In the genomic region with DNA sequence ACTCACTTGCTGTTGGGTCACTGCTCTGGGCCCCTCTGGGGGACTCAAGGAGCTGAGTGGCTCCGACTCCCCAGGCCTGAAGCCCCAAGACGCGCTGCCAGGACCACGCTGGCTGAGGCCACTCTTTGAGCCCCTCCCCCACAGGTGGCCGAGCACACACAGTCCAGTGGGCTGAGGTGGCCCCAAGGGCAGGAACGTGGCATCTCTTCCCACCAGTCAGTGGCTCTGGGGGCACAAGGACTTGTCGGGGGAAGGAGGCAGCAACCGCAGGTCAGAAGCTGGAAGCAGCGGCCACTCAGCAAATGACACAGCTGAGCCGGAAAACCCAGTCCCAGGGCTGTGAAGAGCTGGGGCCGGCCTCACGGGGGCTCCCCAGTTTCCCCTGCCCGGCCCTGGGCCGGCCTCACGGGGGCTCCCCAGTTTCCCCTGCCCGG, we compare ENCODE assay signal across 8 cellular contexts. TPM values are rescaled to one million over a fixed set of nuclear protein-coding genes. Genes with fewer than 3 reads are reported as not detected.
DNase-seq lines count a peak whose midpoint lies in the region; ATAC-seq and FAIRE-seq lines count a peak whose summit lies in the region.

No MANE protein-coding gene starts in this region.

- H3K9me3 Mint-ChIP-seq in T-cell, result no peaks in the 10 kb centered on the region
- H3K9me3 Mint-ChIP-seq in stimulated activated naive CD8-positive, alpha-beta T cell treated with anti-CD3 and anti-CD28 coated beads, Interleukin-15, amount 100 ng/mL, for 72 hours, result no peaks in the 10 kb centered on the region

- H3K27me3 ChIP-seq in right cardiac atrium (ENCODE audit: control insufficient read depth, insufficient read depth), result no peaks in the 10 kb centered on the region

- DNase-seq in Daoy (ENCODE audit: low read depth) (peak; percentile 57), T-cell (peak in 2 of 34 experiments; percentile 4 to 17), right cardiac atrium (peak in 2 of 3 donors; percentile 68 to 73), frontal cortex (ENCODE audit: low spot score in 2 of 2) (no peak), NCI-H1694 treated with DMSO at 0.1 percent for 48 hours (lab: John Stamatoyannopoulos, UW) (no peak), AG08395 (ENCODE audit: low spot score) (no peak)
- DNase-seq in stimulated activated naive CD8-positive, alpha-beta T cell treated with anti-CD3 and anti-CD28 coated beads, Interleukin-15, amount 100 ng/mL, for 72 hours, result peak; percentile 21 to 39

- peak; percentile 39 for ATAC-seq in GM21576 (IDR thresholded peaks at IDR 0.05; ENCODE audit: unreplicated experiment)
- peak in 3 of 4 experiments; percentile 29 to 34 (median 30) for ATAC-seq in T-cell (replicated peaks in 1 of 4)
- ATAC-seq in right cardiac atrium, result peak; percentile 48 to 50
- ATAC-seq in stimulated activated naive CD8-positive, alpha-beta T cell treated with anti-CD3 and anti-CD28 coated beads, Interleukin-15, amount 100 ng/mL, for 72 hours, result peak; percentile 76

- no peaks in the 10 kb centered on the region for H3K27me3 Mint-ChIP-seq in T-cell
- H3K27me3 Mint-ChIP-seq in stimulated activated naive CD8-positive, alpha-beta T cell treated with anti-CD3 and anti-CD28 coated beads, Interleukin-15, amount 100 ng/mL, for 72 hours, result no peaks in the 10 kb centered on the region

- H3K4me1 Mint-ChIP-seq in T-cell, result peaks cover 5 to 17% (median 10%) of the 10 kb centered on the region in 3 donors
- peaks cover 13% of the 10 kb centered on the region for H3K4me1 Mint-ChIP-seq in stimulated activated naive CD8-positive, alpha-beta T cell treated with anti-CD3 and anti-CD28 coated beads, Interleukin-15, amount 100 ng/mL, for 72 hours

- POLR2A ChIA-PET in T-cell (lab: Charles Lee), result no interaction called here

- H3K4me1 ChIP-seq in right cardiac atrium (ENCODE audit: control insufficient read depth, insufficient read depth, low read length), result peaks cover 6% of the 10 kb centered on the region

- 39% methylated on average over 16 of the region's 16 CpGs for WGBS in right cardiac atrium

- H3K36me3 Mint-ChIP-seq in T-cell, result peaks cover 8% of the 10 kb centered on the region

- no peak overlapping the region for H3K27ac ChIP-seq in right cardiac atrium (ENCODE audit: low read length)

- H3K4me3 Mint-ChIP-seq in T-cell, result peak overlapping the region; percentile 13 to 66 (median 61)
- peak overlapping the region; percentile 73 to 74 for H3K4me3 Mint-ChIP-seq in stimulated activated naive CD8-positive, alpha-beta T cell treated with anti-CD3 and anti-CD28 coated beads, Interleukin-15, amount 100 ng/mL, for 72 hours

- H3K9me3 ChIP-seq in right cardiac atrium (ENCODE audit: control insufficient read depth, low read length), result no peaks in the 10 kb centered on the region

- H3K27ac Mint-ChIP-seq in T-cell, result no peak overlapping the region
- H3K27ac Mint-ChIP-seq in stimulated activated naive CD8-positive, alpha-beta T cell treated with anti-CD3 and anti-CD28 coated beads, Interleukin-15, amount 100 ng/mL, for 72 hours, result no peak overlapping the region

- peak overlapping the region; percentile 19 for H3K4me3 ChIP-seq in right cardiac atrium (ENCODE audit: low read length)

- FAIRE-seq in frontal cortex (lab: Jason Lieb, UNC), result no peak

- intact Hi-C loops in right cardiac atrium (cut with DNase I), result no loop called here

- CTCF ChIA-PET in T-cell (lab: Charles Lee), result interaction anchor here (0.7 to 1.2 kb wide), 2 partner anchors 17 to 258 kb away, joined by 3 to 5 read pairs; no protein-coding TSS in a partner anchor

RNA-seq across cellular contexts. Expression of gene GRIFIN, which starts 24.1 kb away (rescaled TPM):
- total RNA-seq in Daoy (2014; rRNA removed; shearing (Covaris generic)), result not detected in 2 replicates
- total RNA-seq in T-cell (not detected), right cardiac atrium (not detected), frontal cortex (not detected)
- not detected for polyA plus RNA-seq in right cardiac atrium

RNA-seq across cellular contexts. Expression of gene CHST12, which starts 48.7 kb away (rescaled TPM):
- 6.3 and 7.6 TPM in 2 replicates for total RNA-seq in Daoy (2014; rRNA removed; shearing (Covaris generic))
- total RNA-seq in T-cell, result 10 to 100 TPM; 20.3 to 41.5 (median 30.8) TPM
- 10 to 100 TPM; 16.6 to 19.5 (median 19.4) TPM for total RNA-seq in right cardiac atrium
- 17.9 TPM for polyA plus RNA-seq in right cardiac atrium
- total RNA-seq in frontal cortex, result 2.0 TPM

Comparison
In these comparisons a context has a peak if more than half of its experiments do, and no peak if none do; other contexts are left out.
1. DNase-seq: peak in Daoy (single experiment), right cardiac atrium (2 of 3) and stimulated activated naive CD8-positive, alpha-beta T cell treated with anti-CD3 and anti-CD28 coated beads, Interleukin-15, amount 100 ng/mL, for 72 hours (2 of 2); none in frontal cortex (0 of 2), NCI-H1694 treated with DMSO at 0.1 percent for 48 hours (single experiment) and AG08395 (single experiment).
2. Peak in every context shown above with its lines, with median percentiles within 50 percentile points of each other: ATAC-seq.